ENCODE assay signal across 9 cellular contexts in genomic region chr19:1618157-1619093, GRCh38. TPM values are rescaled to one million over a fixed set of nuclear protein-coding genes. Genes with fewer than 3 reads are reported as not detected.
DNase-seq lines count a peak whose midpoint lies in the region; ATAC-seq, FAIRE-seq and TF ChIP-seq lines count a peak whose summit lies in the region.
"Had no signal": no experiment of that assay in that cellular context is flagged by ENCODE, and none has a peak within 500 bp of the region (broad histone marks: within the 10 kb centered on the region; RNA-seq: fewer than 3 reads in every experiment).

No MANE protein-coding gene starts in this region.

- H3K9ac ChIP-seq in keratinocyte (ENCODE audit: control insufficient read depth, extremely low read depth, insufficient read depth, low read length): no peak overlapping the region

- H3K27ac ChIP-seq in keratinocyte (ENCODE audit: control insufficient read depth, insufficient read depth, low read length): no peak overlapping the region
- H3K27ac ChIP-seq: neutrophil had no signal

- H3K27me3 ChIP-seq in keratinocyte (ENCODE audit: control insufficient read depth, extremely low read depth, insufficient read depth, low read length): no peaks in the 10 kb centered on the region
- H3K27me3 ChIP-seq: neutrophil had no signal

- no peaks in the 10 kb centered on the region for H4K20me1 ChIP-seq in keratinocyte (ENCODE audit: control insufficient read depth, extremely low read depth, insufficient read depth, low read length)

- no peak overlapping the region for H3K4me3 ChIP-seq in keratinocyte (ENCODE audit: control insufficient read depth in 2 of 3, extremely low read depth in 1 of 3, insufficient read depth in 2 of 3, low read depth in 1 of 3, low read length in 3 of 3)

- peak; percentile 54 for TF ChIP-seq CTCF in GM10248 (IDR thresholded peaks at IDR 0.05; ENCODE audit: control extremely low read depth, extremely low read depth, low read depth, missing control alignments)
- peak; percentile 46 for TF ChIP-seq CTCF in LNCAP (IDR thresholded peaks at IDR 0.05)
- TF ChIP-seq CTCF in keratinocyte (optimal IDR thresholded peaks at IDR 0.05 in 1 of 3, IDR thresholded peaks at IDR 0.05 in 1 of 3, conservative IDR thresholded peaks at IDR 0.05 in 1 of 3; ENCODE audit: extremely low read depth in 1 of 3, insufficient read depth in 2 of 3, low read length in 3 of 3): peak; percentile 25 to 62 (median 50)

- CTCF ChIA-PET in GM10248 (lab: Yijun Ruan, JAX): interaction anchor here (1.3 kb wide), 1 partner anchor 31 kb away, joined by 3 read pairs; no protein-coding TSS in a partner anchor

- no peaks in the 10 kb centered on the region for H3K27me3 Mint-ChIP-seq in activated naive CD8-positive, alpha-beta T cell treated with anti-CD3 and anti-CD28 coated beads, Interleukin-2, amount 10 ng/mL, durations not matched to agents 7 days and 5 days

- H3K79me2 ChIP-seq in keratinocyte (ENCODE audit: control insufficient read depth, insufficient read depth, low read length): no peaks in the 10 kb centered on the region

- peak; percentile 58 for ATAC-seq in activated naive CD8-positive, alpha-beta T cell treated with anti-CD3 and anti-CD28 coated beads, Interleukin-2, amount 10 ng/mL, durations not matched to agents 7 days and 5 days (ENCODE audit: low read depth)
- ATAC-seq in GM21825 (IDR thresholded peaks at IDR 0.05; ENCODE audit: unreplicated experiment) (no peak), GM18867 (IDR thresholded peaks at IDR 0.05; ENCODE audit: unreplicated experiment) (no peak)

- H3K36me3 Mint-ChIP-seq in activated naive CD8-positive, alpha-beta T cell treated with anti-CD3 and anti-CD28 coated beads, Interleukin-2, amount 10 ng/mL, durations not matched to agents 7 days and 5 days: peaks cover 27% of the 10 kb centered on the region

- dilution Hi-C loops in keratinocyte (cut with MboI; ENCODE audit: extremely low pct_ligation_motif_present, low sequenced_read_pairs): no loop called here

- H3K36me3 ChIP-seq in keratinocyte (ENCODE audit: control insufficient read depth in 2 of 2, extremely low read depth in 1 of 2, insufficient read depth in 2 of 2, low read length in 2 of 2): peaks cover 19 to 32% of the 10 kb centered on the region in 2 experiments

- DNase-seq in GM10248 (ENCODE audit: extremely low spot score) (peak; percentile 73), keratinocyte (ENCODE audit: low read depth, low spot score) (no peak), NCI-H146 (lab: John Stamatoyannopoulos, UW) (no peak)
- DNase-seq in activated naive CD8-positive, alpha-beta T cell treated with anti-CD3 and anti-CD28 coated beads, Interleukin-2, amount 10 ng/mL, durations not matched to agents 7 days and 5 days: no peak
- DNase-seq in NK-92 treated with Interleukin-12 subunit alpha and Interleukin-12 subunit beta, amount 100 ng/mL, for 24 hours (lab: John Stamatoyannopoulos, UW): no peak

- peaks cover 10% of the 10 kb centered on the region for H3K4me1 Mint-ChIP-seq in activated naive CD8-positive, alpha-beta T cell treated with anti-CD3 and anti-CD28 coated beads, Interleukin-2, amount 10 ng/mL, durations not matched to agents 7 days and 5 days

- POLR2A ChIA-PET in GM10248 (lab: Yijun Ruan, JAX): no interaction called here
- POLR2A ChIA-PET in activated naive CD8-positive, alpha-beta T cell treated with anti-CD3 and anti-CD28 coated beads, Interleukin-2, amount 10 ng/mL, durations not matched to agents 7 days and 5 days (lab: Charles Lee): interaction anchor here (0.6 kb wide), 1 partner anchor 78 kb away, joined by 3 read pairs; no protein-coding TSS in a partner anchor

- no peak for FAIRE-seq in keratinocyte (lab: Jason Lieb, UNC)

- no peaks in the 10 kb centered on the region for H3K9me1 ChIP-seq in keratinocyte (ENCODE audit: control insufficient read depth, extremely low read depth, insufficient read depth, low read length)

- H2AFZ ChIP-seq in keratinocyte (ENCODE audit: control insufficient read depth, low read length): no peak overlapping the region

- H3K4me3 Mint-ChIP-seq in activated naive CD8-positive, alpha-beta T cell treated with anti-CD3 and anti-CD28 coated beads, Interleukin-2, amount 10 ng/mL, durations not matched to agents 7 days and 5 days: no peak overlapping the region

- H3K4me2 ChIP-seq in keratinocyte (ENCODE audit: control insufficient read depth, extremely low read depth, insufficient read depth, low read depth, low read length): no peak overlapping the region

- H3K27ac Mint-ChIP-seq in activated naive CD8-positive, alpha-beta T cell treated with anti-CD3 and anti-CD28 coated beads, Interleukin-2, amount 10 ng/mL, durations not matched to agents 7 days and 5 days: peak overlapping the region; percentile 58

- no peaks in the 10 kb centered on the region for H3K4me1 ChIP-seq in keratinocyte (ENCODE audit: control insufficient read depth, extremely low read depth, insufficient read depth, low read length)

- no peaks in the 10 kb centered on the region for H3K9me3 ChIP-seq in keratinocyte (ENCODE audit: control insufficient read depth, low read depth, low read length)
- H3K9me3 ChIP-seq: neutrophil had no signal

- no peaks in the 10 kb centered on the region for H3K9me3 Mint-ChIP-seq in activated naive CD8-positive, alpha-beta T cell treated with anti-CD3 and anti-CD28 coated beads, Interleukin-2, amount 10 ng/mL, durations not matched to agents 7 days and 5 days

RNA-seq across cellular contexts. Expression of gene UQCR11, which starts 13.2 kb away (rescaled TPM):
- 100 to 1,000 TPM; 176 to 181 TPM for total RNA-seq in activated naive CD8-positive, alpha-beta T cell treated with anti-CD3 and anti-CD28 coated beads, Interleukin-2, amount 10 ng/mL, durations not matched to agents 7 days and 5 days
- polyA plus RNA-seq in keratinocyte: 136 to 468 TPM (median 327 TPM) in 3 replicates
- 107 TPM for polyA plus RNA-seq in keratinocyte (2011; ENCODE audit: low read depth)
- 146 and 279 TPM in 2 replicates for polyA plus RNA-seq in keratinocyte (2011; cell fraction: cytosol; rRNA removed)
- 57.5 and 79.4 TPM in 2 replicates for polyA plus RNA-seq in keratinocyte (2011; cell fraction: nucleus; rRNA removed)
- polyA plus RNA-seq in keratinocyte (2012; ENCODE audit: low replicate concordance): 199 and 273 TPM in 2 replicates
- polyA minus RNA-seq in keratinocyte: 22.0 to 29.1 TPM (median 25.4 TPM) in 3 replicates
- 57.4 TPM for polyA minus RNA-seq in keratinocyte (2011; cell fraction: cytosol; rRNA and poly(A)+ RNA removed)
- 14.8 and 16.8 TPM in 2 replicates for polyA minus RNA-seq in keratinocyte (2011; cell fraction: nucleus; rRNA and poly(A)+ RNA removed)

RNA-seq across cellular contexts. Expression of gene MBD3, which starts 25.8 kb away (rescaled TPM):
- total RNA-seq in activated naive CD8-positive, alpha-beta T cell treated with anti-CD3 and anti-CD28 coated beads, Interleukin-2, amount 10 ng/mL, durations not matched to agents 7 days and 5 days: 10 to 100 TPM; 68.9 to 72.7 TPM
- polyA plus RNA-seq in keratinocyte: 16.6 to 27.4 TPM (median 21.9 TPM) in 3 replicates
- polyA plus RNA-seq in keratinocyte (2011; ENCODE audit: low read depth): 6.5 TPM
- 14.2 and 35.0 TPM in 2 replicates for polyA plus RNA-seq in keratinocyte (2011; cell fraction: cytosol; rRNA removed)
- polyA plus RNA-seq in keratinocyte (2011; cell fraction: nucleus; rRNA removed): 39.6 and 62.3 TPM in 2 replicates
- 23.8 and 42.8 TPM in 2 replicates for polyA plus RNA-seq in keratinocyte (2012; ENCODE audit: low replicate concordance)
- 25.1 to 33.3 TPM (median 28.8 TPM) in 3 replicates for polyA minus RNA-seq in keratinocyte
- 57.6 TPM for polyA minus RNA-seq in keratinocyte (2011; cell fraction: cytosol; rRNA and poly(A)+ RNA removed)
- 27.7 and 31.1 TPM in 2 replicates for polyA minus RNA-seq in keratinocyte (2011; cell fraction: nucleus; rRNA and poly(A)+ RNA removed)

RNA-seq across cellular contexts. Expression of gene TCF3, which starts 34.0 kb away (rescaled TPM):
- 100 to 1,000 TPM; 102 to 109 TPM for total RNA-seq in activated naive CD8-positive, alpha-beta T cell treated with anti-CD3 and anti-CD28 coated beads, Interleukin-2, amount 10 ng/mL, durations not matched to agents 7 days and 5 days
- polyA plus RNA-seq in keratinocyte: 40.0 to 59.0 TPM (median 44.4 TPM) in 3 replicates
- 63.3 TPM for polyA plus RNA-seq in keratinocyte (2011; ENCODE audit: low read depth)
- polyA plus RNA-seq in keratinocyte (2011; cell fraction: cytosol; rRNA removed): 32.9 and 98.1 TPM in 2 replicates
- 60.2 and 79.7 TPM in 2 replicates for polyA plus RNA-seq in keratinocyte (2011; cell fraction: nucleus; rRNA removed)
- polyA plus RNA-seq in keratinocyte (2012; ENCODE audit: low replicate concordance): 35.5 and 85.2 TPM in 2 replicates
- 23.6 to 54.3 TPM (median 31.8 TPM) in 3 replicates for polyA minus RNA-seq in keratinocyte
- 161 TPM for polyA minus RNA-seq in keratinocyte (2011; cell fraction: cytosol; rRNA and poly(A)+ RNA removed)
- 40.1 and 47.3 TPM in 2 replicates for polyA minus RNA-seq in keratinocyte (2011; cell fraction: nucleus; rRNA and poly(A)+ RNA removed)

RNA-seq across cellular contexts. Expression of gene MEX3D, which starts 50.3 kb away (rescaled TPM):
- total RNA-seq in activated naive CD8-positive, alpha-beta T cell treated with anti-CD3 and anti-CD28 coated beads, Interleukin-2, amount 10 ng/mL, durations not matched to agents 7 days and 5 days: 1 to 10 TPM; 7.0 to 7.8 TPM
- polyA plus RNA-seq in keratinocyte: 3.9 to 6.3 TPM (median 5.9 TPM) in 3 replicates
- 0.82 TPM for polyA plus RNA-seq in keratinocyte (2011; ENCODE audit: low read depth)
- 2.8 and 6.7 TPM in 2 replicates for polyA plus RNA-seq in keratinocyte (2011; cell fraction: cytosol; rRNA removed)
- 2.0 and 5.1 TPM in 2 replicates for polyA plus RNA-seq in keratinocyte (2011; cell fraction: nucleus; rRNA removed)
- polyA plus RNA-seq in keratinocyte (2012; ENCODE audit: low replicate concordance): 3.2 and 10.4 TPM in 2 replicates
- 1.5 to 4.2 TPM (median 3.1 TPM) in 3 replicates for polyA minus RNA-seq in keratinocyte
- polyA minus RNA-seq in keratinocyte (2011; cell fraction: cytosol; rRNA and poly(A)+ RNA removed): 73.3 TPM
- polyA minus RNA-seq in keratinocyte (2011; cell fraction: nucleus; rRNA and poly(A)+ RNA removed): 9.2 and 12.7 TPM in 2 replicates
